In the genomic region with DNA sequence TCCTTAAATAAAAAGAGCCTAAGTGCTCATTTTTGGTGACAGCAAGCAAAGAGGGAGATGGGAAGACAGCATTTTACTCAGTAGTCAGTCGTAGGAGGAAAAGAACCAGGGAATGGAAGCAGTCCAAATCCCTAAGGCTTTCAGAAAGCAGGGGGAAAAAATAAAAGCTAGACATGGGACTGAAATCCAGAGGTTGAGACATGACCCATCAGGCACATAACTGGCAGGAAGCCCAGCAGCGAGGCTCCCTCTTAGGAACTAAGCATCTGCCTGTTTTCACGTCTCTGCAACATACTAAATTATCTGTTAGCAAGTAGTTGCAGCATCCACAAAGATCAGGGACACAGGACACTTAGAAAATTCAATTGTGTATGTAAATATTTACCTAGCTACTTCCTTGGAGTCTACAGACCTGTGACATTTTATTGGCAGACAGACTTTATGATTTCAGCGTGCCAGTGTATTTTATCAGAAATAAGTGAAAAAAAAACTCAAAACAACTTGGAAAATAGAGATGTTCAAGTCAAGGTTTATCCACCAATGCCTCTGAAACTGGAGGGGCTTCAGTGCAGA, we compare ENCODE assay signal across 10 cellular contexts.
DNase-seq lines count a peak whose midpoint lies in the region; ATAC-seq and TF ChIP-seq lines count a peak whose summit lies in the region.
"Had no signal": no experiment of that assay in that cellular context is flagged by ENCODE, and none has a peak within 500 bp of the region (broad histone marks: within the 10 kb centered on the region; RNA-seq: fewer than 3 reads in every experiment).

No MANE protein-coding gene starts in this region.

- H3K27ac ChIP-seq in mammary epithelial cell (ENCODE audit: insufficient read depth, low read depth, low read length) (peak overlapping the region; percentile 69), hepatocyte (peak overlapping the region; percentile 98)

- no peaks in the 10 kb centered on the region for H3K27me3 ChIP-seq in mammary epithelial cell (ENCODE audit: insufficient read depth, low read length)
- H3K27me3 ChIP-seq in hepatocyte, result no peaks in the 10 kb centered on the region

- H3K36me3 ChIP-seq in mammary epithelial cell (ENCODE audit: insufficient read depth, low read length) (no peaks in the 10 kb centered on the region), hepatocyte (replicated peaks; ENCODE audit: insufficient read depth, low read depth) (no peaks in the 10 kb centered on the region)

- dilution Hi-C loops in mammary epithelial cell (cut with HindIII; ENCODE audit: low sequenced_read_pairs), result no loop called here

- TF ChIP-seq CTCF in mammary epithelial cell (conservative IDR thresholded peaks at IDR 0.05 in 1 of 2, IDR thresholded peaks at IDR 0.05 in 1 of 2; ENCODE audit: extremely low read depth in 1 of 2, insufficient read depth in 1 of 2, low read depth in 1 of 2, low read length in 2 of 2) (no peak), hepatocyte (IDR thresholded peaks at IDR 0.05; ENCODE audit: poor library complexity) (no peak)

- CTCF ChIA-PET in mammary epithelial cell (lab: Charles Lee; ENCODE audit: low non-redundant PET), result no interaction called here

- in situ Hi-C loops in mammary epithelial cell (cut with MboI; ENCODE audit: low sequenced_read_pairs in 2 of 2), result no loop called here

- BruUV-seq in mammary epithelial cell (replicated peaks; lab: Mats Ljungman, UMichigan), result no TSS peak

- H2AFZ ChIP-seq in mammary epithelial cell (ENCODE audit: low read depth, low read length) (peak overlapping the region; percentile 90), hepatocyte (peak overlapping the region; percentile 25)

- no peaks in the 10 kb centered on the region for H3K9me2 ChIP-seq in hepatocyte (replicated peaks; ENCODE audit: insufficient read depth)

- WGBS in mammary epithelial cell (ENCODE audit: low coverage, missing lambda C conversion rate), result 10% methylated on average over 4 of the region's 4 CpGs
- 32% methylated on average over 4 of the region's 4 CpGs for WGBS in hepatocyte (ENCODE audit: low lambda C conversion rate, missing lambda C conversion rate)

- ATAC-seq in HG02973 (IDR thresholded peaks at IDR 0.05; ENCODE audit: unreplicated experiment), result no peak
- ATAC-seq in HG03439 (IDR thresholded peaks at IDR 0.05; ENCODE audit: unreplicated experiment), result no peak

- H3K4me1 ChIP-seq in mammary epithelial cell (ENCODE audit: insufficient read depth, low read length) (peaks cover 40% of the 10 kb centered on the region), hepatocyte (ENCODE audit: insufficient read depth) (peaks cover 39% of the 10 kb centered on the region)

- no peaks in the 10 kb centered on the region for H3K9me3 ChIP-seq in mammary epithelial cell (replicated peaks; ENCODE audit: insufficient read depth, low read length)
- H3K9me3 ChIP-seq in hepatocyte (ENCODE audit: low read depth), result no peaks in the 10 kb centered on the region

- H3K79me2 ChIP-seq in mammary epithelial cell (ENCODE audit: insufficient read depth, low read length), result no peaks in the 10 kb centered on the region
- H3K79me2 ChIP-seq in hepatocyte, result no peaks in the 10 kb centered on the region

- intact Hi-C loops in mammary epithelial cell (cut with micrococcal nuclease), result no loop called here

- H3K4me2 ChIP-seq in mammary epithelial cell (ENCODE audit: insufficient read depth, low read depth, low read length) (peak overlapping the region; percentile 50), hepatocyte (peak overlapping the region; percentile 24)

- H3K4me3 ChIP-seq in mammary epithelial cell (replicated peaks in 1 of 3; ENCODE audit: insufficient read depth in 1 of 3, low read depth in 2 of 3, low read length in 3 of 3), result no peak overlapping the region
- H3K4me3 ChIP-seq in hepatocyte, result no peak overlapping the region
- no peak overlapping the region for H3K4me3 ChIP-seq in skeletal muscle cell (ENCODE audit: low read depth, low read length)

- DNase-seq in EL (peak; percentile 21), mammary epithelial cell (peak; percentile 59), hepatocyte (ENCODE audit: low spot score) (peak; percentile 66), skeletal muscle cell (ENCODE audit: low read depth) (peak; percentile 95), MV-4-11 (lab: John Stamatoyannopoulos, UW) (no peak), activated gamma-delta T cell (lab: John Stamatoyannopoulos, UW) (no peak)
- DNase-seq: CD4-positive, CD25-positive, alpha-beta regulatory T cell; NCI-H187 treated with DMSO at 0.1 percent for 48 hours had no signal

- no peaks in the 10 kb centered on the region for H4K20me1 ChIP-seq in mammary epithelial cell (ENCODE audit: insufficient read depth, low read length)
- H4K20me1 ChIP-seq in hepatocyte (ENCODE audit: insufficient read depth, poor library complexity, severe bottlenecking), result no peaks in the 10 kb centered on the region

- H3K9ac ChIP-seq in mammary epithelial cell (ENCODE audit: insufficient read depth, low read length), result no peak overlapping the region

Comparison
In these comparisons a context has a peak if more than half of its experiments do, and no peak if none do; other contexts are left out.
1. DNase-seq: peak in EL (single experiment), mammary epithelial cell (single experiment), hepatocyte (single experiment) and skeletal muscle cell (single experiment); none in MV-4-11 (single experiment) and activated gamma-delta T cell (single experiment).